In genomic region chr14:73719791-73720190, GRCh38 we compare ENCODE assay signal across 15 cellular contexts. TPM values are rescaled to one million over a fixed set of nuclear protein-coding genes. Genes with fewer than 3 reads are reported as not detected.
DNase-seq lines count a peak whose midpoint lies in the region; ATAC-seq and TF ChIP-seq lines count a peak whose summit lies in the region.
"Had no signal": no experiment of that assay in that cellular context is flagged by ENCODE, and none has a peak within 500 bp of the region (broad histone marks: within the 10 kb centered on the region; RNA-seq: fewer than 3 reads in every experiment).

No MANE protein-coding gene starts in this region.

- H3K4me3 ChIP-seq in neural progenitor cell, result no peak overlapping the region
- H3K4me3 ChIP-seq: colonic mucosa had no signal

- H3K4me3 Mint-ChIP-seq in natural killer cell (no peak overlapping the region), endothelial cell (ENCODE audit: unreplicated experiment) (peak overlapping the region; percentile 60), neural progenitor cell (peak overlapping the region; percentile 70)
- H3K4me3 Mint-ChIP-seq in natural killer cell treated with Interleukin-12 subunit alpha and Interleukin-12 subunit beta and Interleukin-15 and Interleukin-18, amount 100 ng/mL, for 72 hours, result no peak overlapping the region
- H3K4me3 Mint-ChIP-seq: stimulated activated naive CD8-positive, alpha-beta T cell treated with anti-CD3 and anti-CD28 coated beads, Interleukin-15, Interleukin-2, amounts not matched to agents 100 ng/mL and 50 ng/mL, for 24 hours had no signal

- no peak overlapping the region for H3K27ac ChIP-seq in neural progenitor cell
- H3K27ac ChIP-seq: colonic mucosa had no signal

- H3K4me1 Mint-ChIP-seq in natural killer cell (peaks cover 0 to 4% of the 10 kb centered on the region in 2 donors), endothelial cell (ENCODE audit: unreplicated experiment) (peaks cover 25% of the 10 kb centered on the region), neural progenitor cell (peaks cover 60% of the 10 kb centered on the region)
- peaks cover 0 to 10% of the 10 kb centered on the region in 2 donors for H3K4me1 Mint-ChIP-seq in natural killer cell treated with Interleukin-12 subunit alpha and Interleukin-12 subunit beta and Interleukin-15 and Interleukin-18, amount 100 ng/mL, for 72 hours (ENCODE audit: low read depth in 2 of 2)

- H3K9me3 ChIP-seq in neural progenitor cell (ENCODE audit: low read depth), result no peaks in the 10 kb centered on the region
- H3K9me3 ChIP-seq: colonic mucosa had no signal

- peaks cover 50% of the 10 kb centered on the region for H3K4me1 ChIP-seq in neural progenitor cell

- H3K4me2 ChIP-seq in neural progenitor cell, result peak overlapping the region; percentile 100

- H3K27ac Mint-ChIP-seq in natural killer cell (peak overlapping the region; percentile 22 to 41), endothelial cell (ENCODE audit: unreplicated experiment) (no peak overlapping the region), neural progenitor cell (peak overlapping the region; percentile 88)
- no peak overlapping the region for H3K27ac Mint-ChIP-seq in natural killer cell treated with Interleukin-12 subunit alpha and Interleukin-12 subunit beta and Interleukin-15 and Interleukin-18, amount 100 ng/mL, for 72 hours

- peaks cover 20% of the 10 kb centered on the region for H3F3A ChIP-seq in neural progenitor cell (ENCODE audit: low read depth)

- H3K36me3 Mint-ChIP-seq in natural killer cell (peaks cover 10% of the 10 kb centered on the region), endothelial cell (ENCODE audit: low read depth, unreplicated experiment) (peaks cover 41% of the 10 kb centered on the region), neural progenitor cell (peaks cover 22% of the 10 kb centered on the region)
- peaks cover 18% of the 10 kb centered on the region for H3K36me3 Mint-ChIP-seq in natural killer cell treated with Interleukin-12 subunit alpha and Interleukin-12 subunit beta and Interleukin-15 and Interleukin-18, amount 100 ng/mL, for 72 hours

- peaks cover 9% of the 10 kb centered on the region for H3K27me3 ChIP-seq in neural progenitor cell
- H3K27me3 ChIP-seq: colonic mucosa had no signal

- H3K9me3 Mint-ChIP-seq in natural killer cell, result no peaks in the 10 kb centered on the region
- no peaks in the 10 kb centered on the region for H3K9me3 Mint-ChIP-seq in natural killer cell treated with Interleukin-12 subunit alpha and Interleukin-12 subunit beta and Interleukin-15 and Interleukin-18, amount 100 ng/mL, for 72 hours
- H3K9me3 Mint-ChIP-seq in endothelial cell (ENCODE audit: unreplicated experiment), result no peaks in the 10 kb centered on the region
- H3K9me3 Mint-ChIP-seq in neural progenitor cell, result no peaks in the 10 kb centered on the region
- H3K9me3 Mint-ChIP-seq: CD8-positive, alpha-beta memory T cell; stimulated activated naive CD8-positive, alpha-beta T cell treated with anti-CD3 and anti-CD28 coated beads, Interleukin-15, Interleukin-2, amounts not matched to agents 100 ng/mL and 50 ng/mL, for 24 hours had no signal

- H2AFZ ChIP-seq in neural progenitor cell (replicated peaks), result no peak overlapping the region

- H3K27me3 Mint-ChIP-seq in natural killer cell (ENCODE audit: low read depth in 2 of 2) (no peaks in the 10 kb centered on the region), endothelial cell (ENCODE audit: unreplicated experiment) (peaks cover 6% of the 10 kb centered on the region), neural progenitor cell (ENCODE audit: insufficient read depth, low read depth) (peaks cover 2% of the 10 kb centered on the region)
- no peaks in the 10 kb centered on the region for H3K27me3 Mint-ChIP-seq in natural killer cell treated with Interleukin-12 subunit alpha and Interleukin-12 subunit beta and Interleukin-15 and Interleukin-18, amount 100 ng/mL, for 72 hours
- H3K27me3 Mint-ChIP-seq: CD8-positive, alpha-beta memory T cell; stimulated activated naive CD8-positive, alpha-beta T cell treated with anti-CD3 and anti-CD28 coated beads, Interleukin-15, Interleukin-2, amounts not matched to agents 100 ng/mL and 50 ng/mL, for 24 hours had no signal

- TF ChIP-seq CTCF in natural killer cell (IDR thresholded peaks at IDR 0.05) (no peak), endothelial cell (IDR thresholded peaks at IDR 0.05; ENCODE audit: unreplicated experiment) (no peak), neural progenitor cell (IDR thresholded peaks at IDR 0.05) (no peak)

- DNase-seq in natural killer cell (no peak), endothelial cell (ENCODE audit: low spot score) (no peak), neural progenitor cell (ENCODE audit: low spot score) (no peak), NCI-H2081 (lab: John Stamatoyannopoulos, UW) (no peak), DMS 273 treated with DMSO at 0.1 percent for 48 hours (lab: John Stamatoyannopoulos, UW) (no peak), SK-N-DZ (ENCODE audit: low spot score) (no peak), NCI-H69 (lab: John Stamatoyannopoulos, UW) (no peak)
- no peak for DNase-seq in natural killer cell treated with Interleukin-12 subunit alpha and Interleukin-12 subunit beta and Interleukin-15 and Interleukin-18, amount 100 ng/mL, for 72 hours (ENCODE audit: low spot score)
- DNase-seq: activated gamma-delta T cell; CD8-positive, alpha-beta memory T cell; colonic mucosa; NCI-H1694 treated with DMSO at 0.1 percent for 48 hours; T-helper 2 cell had no signal

- intact Hi-C loops in natural killer cell (cut with micrococcal nuclease), result no loop called here

- peaks cover 21% of the 10 kb centered on the region for H3K79me2 ChIP-seq in neural progenitor cell (ENCODE audit: low read depth)

- no peak overlapping the region for H3K9ac ChIP-seq in neural progenitor cell

- peaks cover 28% of the 10 kb centered on the region for H4K20me1 ChIP-seq in neural progenitor cell (ENCODE audit: low read depth)

- no peak for ATAC-seq in natural killer cell
- ATAC-seq in natural killer cell treated with Interleukin-12 subunit alpha and Interleukin-12 subunit beta and Interleukin-15 and Interleukin-18, amount 100 ng/mL, for 72 hours, result no peak
- ATAC-seq: Right ventricle myocardium inferior had no signal

- no peaks in the 10 kb centered on the region for H3K36me3 ChIP-seq in neural progenitor cell

RNA-seq across cellular contexts. Expression of gene PNMA1, which starts 5.6 kb away (rescaled TPM):
- total RNA-seq in natural killer cell (10 to 100 TPM; 26.0 to 32.3 (median 28.9) TPM), endothelial cell (ENCODE audit: unreplicated experiment) (32.7 TPM), neural progenitor cell (ENCODE audit: low replicate concordance) (25.9 and 37.3 TPM in 2 replicates)
- total RNA-seq in natural killer cell treated with Interleukin-12 subunit alpha and Interleukin-12 subunit beta and Interleukin-15 and Interleukin-18, amount 100 ng/mL, for 72 hours, result 10 to 100 TPM; 18.9 to 32.2 TPM
- 69.4 and 76.0 TPM in 2 replicates for polyA plus RNA-seq in SK-N-DZ (2014; cell fraction: cytosol; rRNA removed)
- 26.7 and 29.0 TPM in 2 replicates for polyA plus RNA-seq in SK-N-DZ (2014; cell fraction: nucleus; rRNA removed)

Comparison
In these comparisons a context has a peak if more than half of its experiments do, and no peak if none do; other contexts are left out.
1. H3K27ac Mint-ChIP-seq: peak in natural killer cell (2 of 2) and neural progenitor cell (single experiment); none in natural killer cell treated with Interleukin-12 subunit alpha and Interleukin-12 subunit beta and Interleukin-15 and Interleukin-18, amount 100 ng/mL, for 72 hours (0 of 2) and endothelial cell (single experiment).
2. H3K4me3 Mint-ChIP-seq: peak in endothelial cell (single experiment) and neural progenitor cell (single experiment); none in natural killer cell (single experiment) and natural killer cell treated with Interleukin-12 subunit alpha and Interleukin-12 subunit beta and Interleukin-15 and Interleukin-18, amount 100 ng/mL, for 72 hours (single experiment).